In genomic region chr2:237625216-237625705, GRCh38 we compare ENCODE assay signal across 11 cellular contexts. TPM values are rescaled to one million over a fixed set of nuclear protein-coding genes. Genes with fewer than 3 reads are reported as not detected.
DNase-seq lines count a peak whose midpoint lies in the region; ATAC-seq, FAIRE-seq and TF ChIP-seq lines count a peak whose summit lies in the region.
"Had no signal": no experiment of that assay in that cellular context is flagged by ENCODE, and none has a peak within 500 bp of the region (broad histone marks: within the 10 kb centered on the region; RNA-seq: fewer than 3 reads in every experiment).

No MANE protein-coding gene starts in this region.

- H4K20me1 ChIP-seq in BLaER1 treated with 17β-estradiol and CSF1 and Interleukin-3, amounts not matched to agents 10 nM and 100 nM, result peaks cover 1 to 20% (median 12%) of the 10 kb centered on the region in 11 experiments; a peak in 14 of 22 replicates
- peaks cover 16% of the 10 kb centered on the region for H4K20me1 ChIP-seq in astrocyte (ENCODE audit: insufficient read depth, low read length)

- DNase-seq in astrocyte (ENCODE audit: low read depth) (no peak), left lobe of liver (ENCODE audit: low spot score) (no peak), progenitor cell of endocrine pancreas (ENCODE audit: low spot score, unreplicated experiment) (no peak), C1 segment of cervical spinal cord (lab: John Stamatoyannopoulos, UW) (no peak), NCI-H1105 treated with DMSO at 0.1 percent for 48 hours (lab: John Stamatoyannopoulos, UW) (no peak), AG20443 (ENCODE audit: low spot score) (no peak)
- DNase-seq: cortex of kidney, NCI-H2227 treated with DMSO at 0.1 percent for 48 hours, SK-N-SH had no signal

- H3K4me3 Mint-ChIP-seq in astrocyte (ENCODE audit: unreplicated experiment) (peak overlapping the region; percentile 60), progenitor cell of endocrine pancreas (ENCODE audit: low read depth) (peak overlapping the region; percentile 83)

- peaks cover 50 to 81% (median 70%) of the 10 kb centered on the region in 10 experiments for H3K4me1 ChIP-seq in BLaER1 treated with 17β-estradiol and CSF1 and Interleukin-3, amounts not matched to agents 10 nM and 100 nM
- peaks cover 10% of the 10 kb centered on the region for H3K4me1 ChIP-seq in astrocyte (ENCODE audit: insufficient read depth, low read length)

- H3K9me3 Mint-ChIP-seq in astrocyte (ENCODE audit: unreplicated experiment) (no peaks in the 10 kb centered on the region), progenitor cell of endocrine pancreas (ENCODE audit: low read depth) (peaks cover 2% of the 10 kb centered on the region)

- H3K9me3 ChIP-seq in BLaER1 treated with 17β-estradiol and CSF1 and Interleukin-3, amounts not matched to agents 10 nM and 100 nM (replicated peaks in 1 of 11), result no peaks in the 10 kb centered on the region
- H3K9me3 ChIP-seq in astrocyte (ENCODE audit: insufficient read depth, low read depth, low read length), result no peaks in the 10 kb centered on the region
- H3K9me3 ChIP-seq: SK-N-SH had no signal

- H3K27me3 Mint-ChIP-seq in astrocyte (ENCODE audit: low read depth, unreplicated experiment) (peaks cover 17% of the 10 kb centered on the region), progenitor cell of endocrine pancreas (peaks cover 20% of the 10 kb centered on the region)

- 0 out of 22 replicates have a peak, but pooled peaks cover 0 to 4% (median 0%) of the 10 kb centered on the region in 11 experiments for H3K36me3 ChIP-seq in BLaER1 treated with 17β-estradiol and CSF1 and Interleukin-3, amounts not matched to agents 10 nM and 100 nM
- H3K36me3 ChIP-seq in astrocyte (ENCODE audit: insufficient read depth, low read length), result no peaks in the 10 kb centered on the region

- ATAC-seq in left lobe of liver, result peak; percentile 2
- ATAC-seq in GM19035 (IDR thresholded peaks at IDR 0.05; ENCODE audit: unreplicated experiment), result no peak

- H3K27ac Mint-ChIP-seq in astrocyte (ENCODE audit: unreplicated experiment), result no peak overlapping the region
- no peak overlapping the region for H3K27ac Mint-ChIP-seq in progenitor cell of endocrine pancreas

- H3K4me1 Mint-ChIP-seq in astrocyte (ENCODE audit: low read depth, unreplicated experiment) (peaks cover 23% of the 10 kb centered on the region), progenitor cell of endocrine pancreas (ENCODE audit: low read depth) (peaks cover 25% of the 10 kb centered on the region)

- H2AFZ ChIP-seq in astrocyte (ENCODE audit: low read depth, low read length), result no peak overlapping the region

- H3K9ac ChIP-seq in BLaER1 treated with 17β-estradiol and CSF1 and Interleukin-3, amounts not matched to agents 10 nM and 100 nM, result 0 out of 22 replicates have a peak overlapping the region, but pooled peaks of 1 of the 11 experiments have one; percentile 26
- H3K9ac ChIP-seq in astrocyte (ENCODE audit: low read length), result no peak overlapping the region
- H3K9ac ChIP-seq: SK-N-SH had no signal

- H3K27ac ChIP-seq in BLaER1 treated with 17β-estradiol and CSF1 and Interleukin-3, amounts not matched to agents 10 nM and 100 nM, result peak overlapping the region in 3 of 11 experiments; percentile 17 to 57 (median 23); a peak in 3 of 22 replicates
- H3K27ac ChIP-seq in astrocyte (ENCODE audit: low read depth, low read length), result no peak overlapping the region

- peak overlapping the region; percentile 63 to 93 (median 78) for H3K4me2 ChIP-seq in BLaER1 treated with 17β-estradiol and CSF1 and Interleukin-3, amounts not matched to agents 10 nM and 100 nM
- H3K4me2 ChIP-seq in astrocyte (ENCODE audit: low read length), result no peak overlapping the region
- H3K4me2 ChIP-seq: SK-N-SH had no signal

- H3K27me3 ChIP-seq in BLaER1 treated with 17β-estradiol and CSF1 and Interleukin-3, amounts not matched to agents 10 nM and 100 nM, result peaks cover 8 to 40% (median 37%) of the 10 kb centered on the region in 11 experiments; a peak in 21 of 22 replicates
- H3K27me3 ChIP-seq in astrocyte (ENCODE audit: insufficient read depth, low read length), result no peaks in the 10 kb centered on the region

- peaks cover 4% of the 10 kb centered on the region for H3K36me3 Mint-ChIP-seq in astrocyte (ENCODE audit: low read depth, unreplicated experiment)
- H3K36me3 Mint-ChIP-seq in progenitor cell of endocrine pancreas (ENCODE audit: insufficient read depth), result peaks cover 3% of the 10 kb centered on the region

- TF ChIP-seq CTCF in astrocyte (IDR thresholded peaks at IDR 0.05; ENCODE audit: insufficient read depth, low read depth, low read length), result no peak
- no peak for TF ChIP-seq CTCF in progenitor cell of endocrine pancreas (IDR thresholded peaks at IDR 0.05; ENCODE audit: unreplicated experiment)

- FAIRE-seq in astrocyte (lab: Jason Lieb, UNC), result no peak

- H3K79me2 ChIP-seq in astrocyte (ENCODE audit: insufficient read depth, low read length), result peaks cover 15% of the 10 kb centered on the region

- H3K4me3 ChIP-seq in BLaER1 treated with 17β-estradiol and CSF1 and Interleukin-3, amounts not matched to agents 10 nM and 100 nM, result no peak overlapping the region
- no peak overlapping the region for H3K4me3 ChIP-seq in astrocyte (ENCODE audit: insufficient read depth, low read depth, low read length)

RNA-seq across cellular contexts. Expression of gene LRRFIP1, which starts 2.1 kb away (rescaled TPM):
- total RNA-seq in astrocyte (83.3 and 84.1 TPM in 2 replicates), left lobe of liver (33.6 TPM), progenitor cell of endocrine pancreas (68.6 and 71.4 TPM in 2 replicates)

RNA-seq across cellular contexts. Expression of gene RAB17, which starts 34.7 kb away (rescaled TPM):
- total RNA-seq in astrocyte, result 0.34 and 1.4 TPM in 2 replicates
- 88.5 TPM for total RNA-seq in left lobe of liver
- 49.9 and 52.0 TPM in 2 replicates for total RNA-seq in progenitor cell of endocrine pancreas

RNA-seq across cellular contexts. Expression of gene PRLH, which starts 58.9 kb away (rescaled TPM):
- not detected in 2 replicates for total RNA-seq in astrocyte
- not detected for total RNA-seq in left lobe of liver
- not detected in 2 replicates for total RNA-seq in progenitor cell of endocrine pancreas

Comparison
In these comparisons a context has a peak if more than half of its experiments do, and no peak if none do; other contexts are left out.
1. RNA of gene RAB17, which starts 34.7 kb away (total RNA-seq): 88.5 TPM in left lobe of liver (single experiment) and 49.9 to 52.0 TPM in progenitor cell of endocrine pancreas; 0.34 to 1.4 TPM in astrocyte; every median in the first group is over 10 times any median in the second.